In genomic region chr4:155673453-155673979, GRCh38 we compare ENCODE assay signal across 16 cellular contexts. TPM values are rescaled to one million over a fixed set of nuclear protein-coding genes. Genes with fewer than 3 reads are reported as not detected.
"Had no signal": no experiment of that assay in that cellular context is flagged by ENCODE, and none has a peak within 500 bp of the region (broad histone marks: within the 10 kb centered on the region; RNA-seq: fewer than 3 reads in every experiment).

No MANE protein-coding gene starts in this region.

- ATAC-seq: naive thymus-derived CD8-positive, alpha-beta T cell; stimulated activated naive CD8-positive, alpha-beta T cell treated with anti-CD3 and anti-CD28 coated beads, Interleukin-15, Interleukin-2, amounts not matched to agents 100 U/mL and 50 U/mL, for 24 hours had no signal

- H3K27ac ChIP-seq: neutrophil, SJSA1 had no signal

- H3K4me1 ChIP-seq: SJSA1 had no signal

- H3K36me3 ChIP-seq: esophagus squamous epithelium, neutrophil, SJSA1 had no signal

- H3K9me3 ChIP-seq: esophagus squamous epithelium, neutrophil, SJSA1 had no signal

- DNase-seq: activated B cell treated with CpG ODN at 0.5 μM for 24 hours; activated CD4-positive, alpha-beta T cell treated with anti-CD3 and anti-CD28 coated beads, Interleukin-2, amount 10 ng/mL, durations not matched to agents 7 days and 5 days; activated naive CD4-positive, alpha-beta T cell treated with Interleukin-2 at 50 U/mL for 16 hours; activated T-cell treated with anti-CD3 and anti-CD28 coated beads for 4 hours; anterior cingulate cortex; esophagus squamous epithelium; immature natural killer cell; naive thymus-derived CD8-positive, alpha-beta T cell; right cardiac atrium; small intestine; stimulated activated CD4-positive, alpha-beta T cell treated with anti-CD3 and anti-CD28 coated beads, Interleukin-4, amount 100 ng/mL, for 4 hours; stimulated activated CD8-positive, alpha-beta memory T cell treated with anti-CD3 and anti-CD28 coated beads, Interleukin-4, amount 100 ng/mL, for 48 hours; stimulated activated naive CD8-positive, alpha-beta T cell treated with anti-CD3 and anti-CD28 coated beads, Interleukin-15, Interleukin-2, amounts not matched to agents 100 U/mL and 50 U/mL, for 24 hours; T-helper 2 cell had no signal

- H3K4me3 ChIP-seq: esophagus squamous epithelium, SJSA1 had no signal

RNA-seq across cellular contexts. Expression of gene GUCY1A1, which starts 6.9 kb away (rescaled TPM):
- total RNA-seq: activated CD4-positive, alpha-beta T cell treated with anti-CD3 and anti-CD28 coated beads, Interleukin-2, amount 10 ng/mL, durations not matched to agents 7 days and 5 days; naive thymus-derived CD8-positive, alpha-beta T cell; SJSA1 had no signal
